ENCODE assay signal across 17 cellular contexts in the genomic region with DNA sequence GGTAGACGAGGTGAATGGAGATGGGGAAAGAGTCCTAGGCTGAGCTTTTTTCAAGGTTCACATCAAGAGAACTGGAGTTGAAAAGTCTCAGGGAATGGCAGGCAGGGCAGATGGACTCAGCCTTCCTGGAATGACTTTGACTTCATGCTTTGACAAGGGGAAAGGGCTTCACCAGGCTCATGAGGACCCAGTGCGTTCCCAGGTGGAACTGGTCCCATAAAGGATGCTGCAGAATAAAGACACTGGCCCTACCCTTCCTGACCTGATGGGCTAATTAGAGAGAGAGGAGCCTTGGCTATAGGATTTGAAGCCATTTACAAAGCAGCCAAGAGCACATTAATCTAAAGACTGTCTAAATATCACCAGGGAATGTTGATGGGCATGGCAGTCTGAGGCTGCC.
"Had no signal": no experiment of that assay in that cellular context is flagged by ENCODE, and none has a peak within 500 bp of the region (broad histone marks: within the 10 kb centered on the region; RNA-seq: fewer than 3 reads in every experiment).

No MANE protein-coding gene starts in this region.

- DNase-seq: KBM-7, MV-4-11, NCI-H1048, NCI-H1105, NCI-H1436 treated with DMSO at 0.1 percent for 48 hours, NCI-H1694, NCI-H187 treated with DMSO at 0.1 percent for 48 hours, NCI-H2029 treated with DMSO at 0.1 percent for 48 hours, NCI-H345, NCI-H446 treated with DMSO at 0.1 percent for 48 hours, NCI-H510A treated with DMSO at 0.1 percent for 48 hours, NCI-H526, Right ventricle myocardium superior, RPMI8226, SIG-M5 had no signal

- H3K36me3 ChIP-seq: SJSA1 had no signal

- H3K4me3 ChIP-seq: SJSA1, SK-N-MC had no signal

- H3K4me1 ChIP-seq: SJSA1 had no signal

- H3K9me3 ChIP-seq: SJSA1 had no signal

- H3K27me3 ChIP-seq: SJSA1 had no signal

- H3K27ac ChIP-seq: SJSA1, SK-N-MC had no signal
